Comparison of ENCODE assay signal across 13 cellular contexts in the genomic region with DNA sequence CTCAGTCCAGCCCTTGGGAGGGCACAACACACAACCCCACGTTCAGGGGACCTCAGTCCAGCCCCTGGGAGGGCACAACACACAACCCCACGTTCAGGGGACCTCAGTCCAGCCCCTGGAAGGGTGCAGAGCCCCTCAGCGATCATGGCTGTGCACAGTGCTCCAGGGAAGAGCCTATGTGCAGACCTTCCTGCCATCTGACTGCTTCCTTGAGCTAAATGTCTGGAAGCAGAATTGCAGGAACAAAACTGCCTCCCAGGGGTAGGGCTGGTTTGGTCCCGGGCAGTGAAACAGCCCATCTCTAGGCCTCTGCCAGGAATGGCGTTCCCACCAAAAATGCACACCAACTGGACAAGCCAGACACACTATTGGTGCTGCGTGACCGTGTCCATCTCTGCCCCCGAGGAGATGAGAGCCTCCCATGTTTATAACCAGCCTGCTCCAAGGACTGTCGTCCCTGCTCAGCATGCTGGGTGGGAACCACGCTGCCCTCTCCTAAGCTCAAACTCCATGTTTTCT. TPM values are rescaled to one million over a fixed set of nuclear protein-coding genes. Genes with fewer than 3 reads are reported as not detected.
DNase-seq lines count a peak whose midpoint lies in the region; ATAC-seq, FAIRE-seq and TF ChIP-seq lines count a peak whose summit lies in the region.
"Had no signal": no experiment of that assay in that cellular context is flagged by ENCODE, and none has a peak within 500 bp of the region (broad histone marks: within the 10 kb centered on the region; RNA-seq: fewer than 3 reads in every experiment).

No MANE protein-coding gene starts in this region.

- no peak for TF ChIP-seq EP300 in K562 (IDR thresholded peaks at IDR 0.05; ENCODE audit: low read length)

- no TSS peak for BruUV-seq in K562 (replicated peaks; lab: Mats Ljungman, UMichigan)

- no peak overlapping the region for H2AFZ ChIP-seq in K562 (ENCODE audit: low read depth, low read length)

- H3K27ac ChIP-seq in K562 (ENCODE audit: extremely low read depth, low read depth, low read length): no peak overlapping the region
- H3K27ac ChIP-seq: A549, thyroid gland had no signal

- H3K4me3 ChIP-seq in K562: no peak overlapping the region
- H3K4me3 ChIP-seq: A549, thyroid gland had no signal

- H3K4me1 ChIP-seq in K562 (replicated peaks in 1 of 2; ENCODE audit: control insufficient read depth in 2 of 2, insufficient read depth in 2 of 2, low read length in 2 of 2): no peaks in the 10 kb centered on the region
- H3K4me1 ChIP-seq: A549, thyroid gland had no signal

- peaks cover 64% of the 10 kb centered on the region for H3K36me3 Mint-ChIP-seq in activated CD4-positive, alpha-beta T cell treated with anti-CD3 and anti-CD28 coated beads, Interleukin-2, amount 10 ng/mL, durations not matched to agents 24 days and 14 days (ENCODE audit: low read depth)
- peaks cover 34% of the 10 kb centered on the region for H3K36me3 Mint-ChIP-seq in stimulated activated memory B cell treated with anti-CD40 and anti-IgM and Interleukin-4, amounts not matched to agents 10 μg/mL and 1 μg/mL and 100 μg/mL, for 72 hours

- in situ Hi-C loops in K562 (cut with MboI): no loop called here

- H3K9me3 Mint-ChIP-seq in activated CD4-positive, alpha-beta T cell treated with anti-CD3 and anti-CD28 coated beads, Interleukin-2, amount 10 ng/mL, durations not matched to agents 24 days and 14 days: no peaks in the 10 kb centered on the region
- H3K9me3 Mint-ChIP-seq in stimulated activated memory B cell treated with anti-CD40 and anti-IgM and Interleukin-4, amounts not matched to agents 10 μg/mL and 1 μg/mL and 100 μg/mL, for 72 hours: no peaks in the 10 kb centered on the region

- H4K20me1 ChIP-seq in K562 (replicated peaks; ENCODE audit: control insufficient read depth, insufficient read depth, low read length): no peaks in the 10 kb centered on the region; the same call in 1 of the 2 replicates

- no peaks in the 10 kb centered on the region for H3K9me1 ChIP-seq in K562 (ENCODE audit: control insufficient read depth, insufficient read depth, low read length)

- no peak for TF ChIP-seq POLR2A in K562 (conservative IDR thresholded peaks at IDR 0.05)

- peak overlapping the region; percentile 71 for H3K4me3 Mint-ChIP-seq in activated CD4-positive, alpha-beta T cell treated with anti-CD3 and anti-CD28 coated beads, Interleukin-2, amount 10 ng/mL, durations not matched to agents 24 days and 14 days
- peak overlapping the region; percentile 85 for H3K4me3 Mint-ChIP-seq in stimulated activated memory B cell treated with anti-CD40 and anti-IgM and Interleukin-4, amounts not matched to agents 10 μg/mL and 1 μg/mL and 100 μg/mL, for 72 hours

- intact Hi-C loops in activated CD4-positive, alpha-beta T cell treated with anti-CD3 and anti-CD28 coated beads, Interleukin-2, amount 10 ng/mL, durations not matched to agents 24 days and 14 days (cut with micrococcal nuclease): loop anchor here (10.0 kb wide), 1 partner anchor 61 kb away; the partner anchor contains the start of gene SPATA2L
- intact Hi-C loops in K562 (cut with micrococcal nuclease): no loop called here

- peak; percentile 6 for ATAC-seq in HG03196 (IDR thresholded peaks at IDR 0.05; ENCODE audit: unreplicated experiment)
- no peak for ATAC-seq in K562
- ATAC-seq in stimulated activated memory B cell treated with anti-CD40 and anti-IgM and Interleukin-4, amounts not matched to agents 10 μg/mL and 1 μg/mL and 100 μg/mL, for 72 hours: no peak
- no peak for ATAC-seq in GM18861 (IDR thresholded peaks at IDR 0.05; ENCODE audit: unreplicated experiment)
- ATAC-seq: A549 had no signal

- H3K4me2 ChIP-seq in K562 (ENCODE audit: insufficient read depth, low read length): no peak overlapping the region
- H3K4me2 ChIP-seq: A549 had no signal

- WGBS in K562 (ENCODE audit: insufficient coverage, low coverage, missing lambda C conversion rate): 94% methylated on average over 8 of the region's 10 CpGs

- no peaks in the 10 kb centered on the region for H3K27me3 Mint-ChIP-seq in activated CD4-positive, alpha-beta T cell treated with anti-CD3 and anti-CD28 coated beads, Interleukin-2, amount 10 ng/mL, durations not matched to agents 24 days and 14 days
- no peaks in the 10 kb centered on the region for H3K27me3 Mint-ChIP-seq in stimulated activated memory B cell treated with anti-CD40 and anti-IgM and Interleukin-4, amounts not matched to agents 10 μg/mL and 1 μg/mL and 100 μg/mL, for 72 hours

- H3K79me2 ChIP-seq in K562 (ENCODE audit: control insufficient read depth, insufficient read depth, low read length): no peaks in the 10 kb centered on the region; the same call in 2 of the 3 replicates

- H3K27ac Mint-ChIP-seq in activated CD4-positive, alpha-beta T cell treated with anti-CD3 and anti-CD28 coated beads, Interleukin-2, amount 10 ng/mL, durations not matched to agents 24 days and 14 days: peak overlapping the region; percentile 81
- peak overlapping the region; percentile 91 for H3K27ac Mint-ChIP-seq in stimulated activated memory B cell treated with anti-CD40 and anti-IgM and Interleukin-4, amounts not matched to agents 10 μg/mL and 1 μg/mL and 100 μg/mL, for 72 hours

- no peak overlapping the region for H3K9ac ChIP-seq in K562 (ENCODE audit: insufficient read depth in 1 of 2, low read depth in 2 of 2, low read length in 2 of 2)

- TF ChIP-seq RAD21 in K562 (CRISPR knock-in tag; conservative IDR thresholded peaks at IDR 0.05 in 1 of 2, IDR thresholded peaks at IDR 0.05 in 1 of 2): no peak

- DNase-seq in activated CD4-positive, alpha-beta T cell treated with anti-CD3 and anti-CD28 coated beads, Interleukin-2, amount 10 ng/mL, durations not matched to agents 24 days and 14 days: no peak
- DNase-seq in activated CD4-positive, alpha-beta T cell treated with anti-CD3 and anti-CD28 coated beads, Interleukin-2, amount 50 U/mL, for 48 hours: no peak
- no peak for DNase-seq in K562 (ENCODE audit: extremely low read depth in 1 of 4, low spot score in 3 of 4)
- no peak for DNase-seq in NCI-H2171 (lab: John Stamatoyannopoulos, UW)
- no peak for DNase-seq in NCI-H774 (lab: John Stamatoyannopoulos, UW)
- DNase-seq: GF-D8 had no signal

- no peak for FAIRE-seq in K562 (lab: Jason Lieb, UNC)
- FAIRE-seq: A549, colon had no signal

- H3K36me3 ChIP-seq in K562 (ENCODE audit: control insufficient read depth, insufficient read depth, low read length): peaks cover 90% of the 10 kb centered on the region
- H3K36me3 ChIP-seq: thyroid gland had no signal

- H3K27me3 ChIP-seq in K562 (ENCODE audit: control insufficient read depth in 2 of 2, insufficient read depth in 2 of 2, low read length in 2 of 2): no peaks in the 10 kb centered on the region
- H3K27me3 ChIP-seq: heart left ventricle, thyroid gland had no signal

- POLR2A ChIA-PET in K562 (lab: Yijun Ruan, JAX): no interaction called here

- H3K9me3 ChIP-seq in K562 (replicated peaks; ENCODE audit: control insufficient read depth, insufficient read depth, low read depth, low read length): no peaks in the 10 kb centered on the region
- H3K9me3 ChIP-seq: A549, heart left ventricle, thyroid gland had no signal

- CTCF ChIA-PET in K562 (lab: Yijun Ruan, JAX; ENCODE audit: low intra/inter-chr PET ratio): no interaction called here

- TF ChIP-seq CTCF in K562 (IDR thresholded peaks at IDR 0.05 in 2 of 3, conservative IDR thresholded peaks at IDR 0.05 in 1 of 3; ENCODE audit: insufficient read depth in 2 of 3, low read depth in 1 of 3, low read length in 3 of 3): no peak

- peaks cover 35% of the 10 kb centered on the region for H3K4me1 Mint-ChIP-seq in activated CD4-positive, alpha-beta T cell treated with anti-CD3 and anti-CD28 coated beads, Interleukin-2, amount 10 ng/mL, durations not matched to agents 24 days and 14 days
- peaks cover 45% of the 10 kb centered on the region for H3K4me1 Mint-ChIP-seq in stimulated activated memory B cell treated with anti-CD40 and anti-IgM and Interleukin-4, amounts not matched to agents 10 μg/mL and 1 μg/mL and 100 μg/mL, for 72 hours

RNA-seq across cellular contexts. Expression of gene ZNF276, which starts 44.0 kb away (rescaled TPM):
- total RNA-seq in activated CD4-positive, alpha-beta T cell treated with anti-CD3 and anti-CD28 coated beads, Interleukin-2, amount 10 ng/mL, durations not matched to agents 24 days and 14 days: 32.9 and 33.3 TPM in 2 replicates
- total RNA-seq in K562 (2011; cell fraction: chromatin; rRNA removed; ENCODE audit: low replicate concordance): 123 and 273 TPM in 2 replicates
- 130 and 136 TPM in 2 replicates for total RNA-seq in K562 (2011; cell fraction: nucleolus; rRNA removed)
- 112 and 149 TPM in 2 replicates for total RNA-seq in K562 (2011; cell fraction: nucleoplasm; rRNA removed)
- total RNA-seq in K562 (2014; rRNA removed) (28.0 and 31.4 TPM in 2 replicates), K562 (2014; rRNA removed; fragmentation: Illumina TruSeq; extraction: Trizol) (9.2 and 9.8 TPM in 2 replicates), K562 (2015; rRNA removed; fragmentation: Illumina TruSeq; extraction: Trizol) (13.9 and 16.9 TPM in 2 replicates), K562 (2021) (40.0 and 43.9 TPM in 2 replicates)
- polyA plus RNA-seq in K562 (2011; rRNA removed) (15.8 and 21.7 TPM in 2 replicates), K562 (2014; fragmentation: Illumina TruSeq; extraction: Trizol) (17.2 and 29.0 TPM in 2 replicates), K562 (2014; fragmentation: Nextera tagmentation; extraction: Ambion mirVana) (under 1 TPM; 0.49 to 0.80 TPM), K562 (2014; rRNA removed) (36.7 and 42.4 TPM in 2 replicates)
- 16.1 and 25.5 TPM in 2 replicates for polyA plus RNA-seq in K562 (2011; cell fraction: cytosol; rRNA removed)
- 120 and 167 TPM in 2 replicates for polyA plus RNA-seq in K562 (2011; cell fraction: nucleus; rRNA removed)
- 27.0 and 27.2 TPM in 2 replicates for polyA plus RNA-seq in K562 (2012)
- polyA minus RNA-seq in K562 (2011; rRNA and poly(A)+ RNA removed): 6.4 and 10.5 TPM in 2 replicates
- polyA minus RNA-seq in K562 (2011; cell fraction: cytosol; rRNA and poly(A)+ RNA removed): 16.7 and 19.7 TPM in 2 replicates
- 27.6 and 35.0 TPM in 2 replicates for polyA minus RNA-seq in K562 (2011; cell fraction: nucleus; rRNA and poly(A)+ RNA removed)

RNA-seq across cellular contexts. Expression of gene VPS9D1, which starts 44.7 kb away (rescaled TPM):
- 3.6 and 3.9 TPM in 2 replicates for total RNA-seq in activated CD4-positive, alpha-beta T cell treated with anti-CD3 and anti-CD28 coated beads, Interleukin-2, amount 10 ng/mL, durations not matched to agents 24 days and 14 days
- total RNA-seq in K562 (2011; cell fraction: chromatin; rRNA removed; ENCODE audit: low replicate concordance): 5.2 and 13.2 TPM in 2 replicates
- total RNA-seq in K562 (2011; cell fraction: nucleolus; rRNA removed): 9.5 and 9.9 TPM in 2 replicates
- 4.3 and 4.5 TPM in 2 replicates for total RNA-seq in K562 (2011; cell fraction: nucleoplasm; rRNA removed)
- total RNA-seq in K562 (2014; rRNA removed) (2.9 and 3.0 TPM in 2 replicates), K562 (2014; rRNA removed; fragmentation: Illumina TruSeq; extraction: Trizol) (0.26 and 0.33 TPM in 2 replicates), K562 (2015; rRNA removed; fragmentation: Illumina TruSeq; extraction: Trizol) (0.58 and 0.94 TPM in 2 replicates), K562 (2021) (3.1 and 3.7 TPM in 2 replicates)
- polyA plus RNA-seq in K562 (2011; rRNA removed) (0.95 and 2.9 TPM in 2 replicates), K562 (2014; fragmentation: Illumina TruSeq; extraction: Trizol) (1.1 and 2.7 TPM in 2 replicates), K562 (2014; fragmentation: Nextera tagmentation; extraction: Ambion mirVana) (1 to 10 TPM; 1.0 to 1.4 TPM), K562 (2014; rRNA removed) (3.0 and 3.5 TPM in 2 replicates)
- 1.3 and 3.5 TPM in 2 replicates for polyA plus RNA-seq in K562 (2011; cell fraction: cytosol; rRNA removed)
- polyA plus RNA-seq in K562 (2011; cell fraction: nucleus; rRNA removed): 9.4 and 15.9 TPM in 2 replicates
- 4.5 and 13.7 TPM in 2 replicates for polyA plus RNA-seq in K562 (2012)
- 0.42 and 0.66 TPM in 2 replicates for polyA minus RNA-seq in K562 (2011; rRNA and poly(A)+ RNA removed)
- polyA minus RNA-seq in K562 (2011; cell fraction: cytosol; rRNA and poly(A)+ RNA removed): 1.8 and 2.7 TPM in 2 replicates
- 2.7 and 2.9 TPM in 2 replicates for polyA minus RNA-seq in K562 (2011; cell fraction: nucleus; rRNA and poly(A)+ RNA removed)

RNA-seq across cellular contexts. Expression of gene FANCA, which starts 51.1 kb away (rescaled TPM):
- 226 and 237 TPM in 2 replicates for total RNA-seq in activated CD4-positive, alpha-beta T cell treated with anti-CD3 and anti-CD28 coated beads, Interleukin-2, amount 10 ng/mL, durations not matched to agents 24 days and 14 days
- total RNA-seq in K562 (2011; cell fraction: chromatin; rRNA removed; ENCODE audit: low replicate concordance): 912 and 1,798 TPM in 2 replicates
- total RNA-seq in K562 (2011; cell fraction: nucleolus; rRNA removed): 750 and 775 TPM in 2 replicates
- total RNA-seq in K562 (2011; cell fraction: nucleoplasm; rRNA removed): 650 and 708 TPM in 2 replicates
- total RNA-seq in K562 (2014; rRNA removed): 53.4 and 72.0 TPM in 2 replicates
- total RNA-seq in K562 (2014; rRNA removed; fragmentation: Illumina TruSeq; extraction: Trizol): 40.2 and 48.6 TPM in 2 replicates
- total RNA-seq in K562 (2015; rRNA removed; fragmentation: Illumina TruSeq; extraction: Trizol): 46.4 and 51.6 TPM in 2 replicates
- total RNA-seq in K562 (2021): 108 and 115 TPM in 2 replicates
- 65.4 and 83.5 TPM in 2 replicates for polyA plus RNA-seq in K562 (2011; rRNA removed)
- polyA plus RNA-seq in K562 (2011; cell fraction: cytosol; rRNA removed): 48.3 and 57.4 TPM in 2 replicates
- polyA plus RNA-seq in K562 (2011; cell fraction: nucleus; rRNA removed): 378 and 509 TPM in 2 replicates
- 61.8 and 65.9 TPM in 2 replicates for polyA plus RNA-seq in K562 (2012)
- 72.8 and 78.9 TPM in 2 replicates for polyA plus RNA-seq in K562 (2014; fragmentation: Illumina TruSeq; extraction: Trizol)
- polyA plus RNA-seq in K562 (2014; fragmentation: Nextera tagmentation; extraction: Ambion mirVana): 1 to 10 TPM; 6.9 to 9.3 TPM
- polyA plus RNA-seq in K562 (2014; rRNA removed): 114 TPM in 2 replicates
- 109 and 120 TPM in 2 replicates for polyA minus RNA-seq in K562 (2011; rRNA and poly(A)+ RNA removed)
- 54.5 and 57.5 TPM in 2 replicates for polyA minus RNA-seq in K562 (2011; cell fraction: cytosol; rRNA and poly(A)+ RNA removed)
- polyA minus RNA-seq in K562 (2011; cell fraction: nucleus; rRNA and poly(A)+ RNA removed): 197 and 206 TPM in 2 replicates
